ENCODE assay signal across 13 cellular contexts in the genomic region with DNA sequence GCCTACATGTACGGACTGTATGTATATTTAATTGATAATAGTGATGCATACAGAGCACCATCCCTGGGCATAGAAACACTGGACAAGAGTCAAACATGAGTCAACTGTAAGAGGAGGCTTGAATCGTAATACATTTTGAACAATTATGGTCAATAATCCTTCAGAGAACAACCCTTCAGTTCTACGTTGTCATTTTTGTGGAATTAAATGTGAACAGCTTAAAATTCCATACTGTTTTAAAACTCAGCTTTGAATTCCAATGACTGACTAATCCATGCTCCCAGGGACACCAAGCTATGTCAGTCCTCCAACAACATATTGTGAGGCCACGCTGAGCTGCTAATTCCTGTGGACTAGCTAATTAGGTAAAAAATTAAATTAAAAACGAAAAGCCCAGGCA. TPM values are rescaled to one million over a fixed set of nuclear protein-coding genes. Genes with fewer than 3 reads are reported as not detected.
DNase-seq lines count a peak whose midpoint lies in the region; TF ChIP-seq lines count a peak whose summit lies in the region.
"Had no signal": no experiment of that assay in that cellular context is flagged by ENCODE, and none has a peak within 500 bp of the region (broad histone marks: within the 10 kb centered on the region; RNA-seq: fewer than 3 reads in every experiment).

No MANE protein-coding gene starts in this region.

- peaks cover 2% of the 10 kb centered on the region for H3K36me3 ChIP-seq in osteoblast (ENCODE audit: insufficient read depth, low read length)

- H3K4me3 ChIP-seq in AG10803 (ENCODE audit: low read length) (no peak overlapping the region), osteoblast (ENCODE audit: insufficient read depth, low read length) (no peak overlapping the region)
- H3K4me3 ChIP-seq: GM23338, mucosa of descending colon had no signal

- H3K27ac ChIP-seq in osteoblast (ENCODE audit: low read depth, low read length), result peak overlapping the region; percentile 93

- H3K4me2 ChIP-seq in osteoblast (ENCODE audit: insufficient read depth, low read length), result peak overlapping the region; percentile 41
- H3K4me2 ChIP-seq: GM23338 had no signal

- H3K4me1 ChIP-seq in osteoblast (ENCODE audit: insufficient read depth, low read length), result peaks cover 56% of the 10 kb centered on the region

- no peaks in the 10 kb centered on the region for H4K20me1 ChIP-seq in osteoblast (ENCODE audit: insufficient read depth, low read length)

- no peaks in the 10 kb centered on the region for H3K27me3 ChIP-seq in osteoblast (ENCODE audit: insufficient read depth, low read length)

- no peaks in the 10 kb centered on the region for H3K9me3 ChIP-seq in osteoblast (ENCODE audit: low read depth, low read length)
- H3K9me3 ChIP-seq: mucosa of descending colon had no signal

- H3K79me2 ChIP-seq in osteoblast (ENCODE audit: insufficient read depth, low read length), result no peaks in the 10 kb centered on the region

- no peak overlapping the region for H2AFZ ChIP-seq in osteoblast (ENCODE audit: low read length)
- H2AFZ ChIP-seq: GM23338 had no signal

- TF ChIP-seq CTCF in AG10803 (conservative IDR thresholded peaks at IDR 0.05; ENCODE audit: low read length) (no peak), osteoblast (IDR thresholded peaks at IDR 0.05; ENCODE audit: extremely low read depth, low read depth, low read length) (no peak)

- peak; percentile 86 for DNase-seq in AG10803 (ENCODE audit: low read depth)
- peak; percentile 72 for DNase-seq in NCI-H82 treated with DMSO at 0.1 percent for 48 hours (lab: John Stamatoyannopoulos, UW; ENCODE audit: unreplicated experiment)
- peak; percentile 26 for DNase-seq in dermis blood vessel endothelial cell
- peak; percentile 80 for DNase-seq in osteoblast (ENCODE audit: insufficient read length, low spot score, missing footprints)
- no peak for DNase-seq in activated gamma-delta T cell treated with Interleukin-2 at 50 U/mL for 16 hours
- DNase-seq in activated CD4-positive, alpha-beta T cell treated with anti-CD3 and anti-CD28 coated beads, Interleukin-2, amount 50 U/mL, for 48 hours, result no peak
- no peak for DNase-seq in DMS53 treated with DMSO at 0.1 percent for 48 hours (lab: John Stamatoyannopoulos, UW; ENCODE audit: unreplicated experiment)
- no peak for DNase-seq in NK-92 treated with Interleukin-12 subunit alpha and Interleukin-12 subunit beta, amount 100 ng/mL, for 24 hours (lab: John Stamatoyannopoulos, UW)
- DNase-seq: activated CD4-positive, alpha-beta T cell treated with anti-CD3 and anti-CD28 coated beads for 48 hours; activated effector memory CD4-positive, alpha-beta T cell treated with Interleukin-2 at 50 U/mL for 16 hours; CD4-positive, alpha-beta memory T cell; mucosa of descending colon had no signal

RNA-seq across cellular contexts. Expression of gene KMT2E, which starts 41.5 kb away (rescaled TPM):
- total RNA-seq in dermis blood vessel endothelial cell, result 155 and 160 TPM in 2 replicates
- total RNA-seq in osteoblast, result 108 and 124 TPM in 2 replicates

Comparison
In these comparisons a context has a peak if more than half of its experiments do, and no peak if none do; other contexts are left out.
1. DNase-seq: peak in AG10803 (single experiment), NCI-H82 treated with DMSO at 0.1 percent for 48 hours (single experiment), dermis blood vessel endothelial cell (single experiment) and osteoblast (single experiment); none in activated gamma-delta T cell treated with Interleukin-2 at 50 U/mL for 16 hours (single experiment), activated CD4-positive, alpha-beta T cell treated with anti-CD3 and anti-CD28 coated beads, Interleukin-2, amount 50 U/mL, for 48 hours (0 of 2), DMS53 treated with DMSO at 0.1 percent for 48 hours (single experiment) and NK-92 treated with Interleukin-12 subunit alpha and Interleukin-12 subunit beta, amount 100 ng/mL, for 24 hours (single experiment).